ENCODE assay signal across 17 cellular contexts in the genomic region with DNA sequence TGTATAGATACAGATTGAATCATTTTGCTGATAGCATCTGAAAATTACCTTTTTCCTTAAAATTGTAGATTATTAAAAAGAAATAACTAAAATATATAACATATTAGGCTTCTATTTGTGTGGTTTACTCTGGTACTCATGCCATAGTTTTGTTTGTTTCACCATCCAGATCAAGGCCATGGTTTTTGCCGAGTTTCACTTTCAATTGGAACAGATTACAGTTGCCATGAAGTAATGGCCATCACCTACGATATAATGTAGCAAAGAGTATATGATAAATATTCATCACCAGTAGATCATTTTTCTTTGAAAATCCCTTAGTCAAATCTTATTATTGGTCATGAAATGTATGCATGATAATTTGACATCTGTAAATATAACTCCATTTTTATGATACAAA.
DNase-seq lines count a peak whose midpoint lies in the region; ATAC-seq and TF ChIP-seq lines count a peak whose summit lies in the region.
"Had no signal": no experiment of that assay in that cellular context is flagged by ENCODE, and none has a peak within 500 bp of the region (broad histone marks: within the 10 kb centered on the region; RNA-seq: fewer than 3 reads in every experiment).

No MANE protein-coding gene starts in this region.

- no peak for DNase-seq in activated naive CD4-positive, alpha-beta T cell treated with anti-CD3 and anti-CD28 coated beads, Interleukin-2, amount 10 ng/mL, durations not matched to agents 7 days and 5 days
- no peak for DNase-seq in activated naive CD8-positive, alpha-beta T cell treated with anti-CD3 and anti-CD28 coated beads, Interleukin-2, amount 50 U/mL, for 24 hours
- no peak for DNase-seq in stimulated activated naive CD8-positive, alpha-beta T cell treated with anti-CD3 and anti-CD28 coated beads, Interleukin-15, amount 100 ng/mL, for 72 hours
- no peak for DNase-seq in RWPE1 (ENCODE audit: low spot score)
- DNase-seq in effector CD4-positive, alpha-beta T cell, result no peak
- no peak for DNase-seq in caudate nucleus (lab: John Stamatoyannopoulos, UW)
- DNase-seq: body of pancreas, head of caudate nucleus, mammary epithelial cell, NCI-H2081 treated with DMSO at 0.1 percent for 48 hours, NCI-H526, PC-9 had no signal

- peak overlapping the region; percentile 89 for H3K27ac Mint-ChIP-seq in activated naive CD4-positive, alpha-beta T cell treated with anti-CD3 and anti-CD28 coated beads, Interleukin-2, amount 50 U/mL, for 24 hours
- no peak overlapping the region for H3K27ac Mint-ChIP-seq in activated naive CD4-positive, alpha-beta T cell treated with anti-CD3 and anti-CD28 coated beads, Interleukin-2, amount 10 ng/mL, durations not matched to agents 7 days and 5 days
- H3K27ac Mint-ChIP-seq in activated naive CD8-positive, alpha-beta T cell treated with anti-CD3 and anti-CD28 coated beads, Interleukin-2, amount 50 U/mL, for 24 hours, result peak overlapping the region; percentile 53
- peak overlapping the region in 1 of 2 donors; percentile 31 for H3K27ac Mint-ChIP-seq in stimulated activated naive CD8-positive, alpha-beta T cell treated with anti-CD3 and anti-CD28 coated beads, Interleukin-15, amount 100 ng/mL, for 72 hours

- no peaks in the 10 kb centered on the region for H3K27me3 Mint-ChIP-seq in activated naive CD4-positive, alpha-beta T cell treated with anti-CD3 and anti-CD28 coated beads, Interleukin-2, amount 50 U/mL, for 24 hours
- no peaks in the 10 kb centered on the region for H3K27me3 Mint-ChIP-seq in activated naive CD4-positive, alpha-beta T cell treated with anti-CD3 and anti-CD28 coated beads, Interleukin-2, amount 10 ng/mL, durations not matched to agents 7 days and 5 days
- H3K27me3 Mint-ChIP-seq in activated naive CD8-positive, alpha-beta T cell treated with anti-CD3 and anti-CD28 coated beads, Interleukin-2, amount 50 U/mL, for 24 hours, result no peaks in the 10 kb centered on the region
- no peaks in the 10 kb centered on the region for H3K27me3 Mint-ChIP-seq in stimulated activated naive CD8-positive, alpha-beta T cell treated with anti-CD3 and anti-CD28 coated beads, Interleukin-15, amount 100 ng/mL, for 72 hours

- peak; percentile 43 for ATAC-seq in HG03159 (IDR thresholded peaks at IDR 0.05; ENCODE audit: unreplicated experiment)
- ATAC-seq in activated naive CD8-positive, alpha-beta T cell treated with anti-CD3 and anti-CD28 coated beads, Interleukin-2, amount 50 U/mL, for 24 hours, result peak; percentile 48
- peak; percentile 67 for ATAC-seq in stimulated activated naive CD8-positive, alpha-beta T cell treated with anti-CD3 and anti-CD28 coated beads, Interleukin-15, amount 100 ng/mL, for 72 hours
- ATAC-seq: body of pancreas, SK-N-SH treated with all-trans-retinoic acid at 6 μM for 48 hours had no signal

- H3K9me3 Mint-ChIP-seq in activated naive CD4-positive, alpha-beta T cell treated with anti-CD3 and anti-CD28 coated beads, Interleukin-2, amount 50 U/mL, for 24 hours, result peaks cover 5% of the 10 kb centered on the region
- peaks cover 28% of the 10 kb centered on the region for H3K9me3 Mint-ChIP-seq in activated naive CD4-positive, alpha-beta T cell treated with anti-CD3 and anti-CD28 coated beads, Interleukin-2, amount 10 ng/mL, durations not matched to agents 7 days and 5 days
- peaks cover 25% of the 10 kb centered on the region for H3K9me3 Mint-ChIP-seq in activated naive CD8-positive, alpha-beta T cell treated with anti-CD3 and anti-CD28 coated beads, Interleukin-2, amount 50 U/mL, for 24 hours
- H3K9me3 Mint-ChIP-seq in stimulated activated naive CD8-positive, alpha-beta T cell treated with anti-CD3 and anti-CD28 coated beads, Interleukin-15, amount 100 ng/mL, for 72 hours, result peaks cover 28 to 30% of the 10 kb centered on the region in 2 donors

- peak overlapping the region; percentile 69 for H3K4me3 Mint-ChIP-seq in activated naive CD4-positive, alpha-beta T cell treated with anti-CD3 and anti-CD28 coated beads, Interleukin-2, amount 50 U/mL, for 24 hours
- no peak overlapping the region for H3K4me3 Mint-ChIP-seq in activated naive CD4-positive, alpha-beta T cell treated with anti-CD3 and anti-CD28 coated beads, Interleukin-2, amount 10 ng/mL, durations not matched to agents 7 days and 5 days
- peak overlapping the region; percentile 41 for H3K4me3 Mint-ChIP-seq in activated naive CD8-positive, alpha-beta T cell treated with anti-CD3 and anti-CD28 coated beads, Interleukin-2, amount 50 U/mL, for 24 hours
- peak overlapping the region in 1 of 2 donors; percentile 76 for H3K4me3 Mint-ChIP-seq in stimulated activated naive CD8-positive, alpha-beta T cell treated with anti-CD3 and anti-CD28 coated beads, Interleukin-15, amount 100 ng/mL, for 72 hours
- H3K4me3 Mint-ChIP-seq: neural crest cell had no signal

- peaks cover 7% of the 10 kb centered on the region for H3K36me3 Mint-ChIP-seq in activated naive CD4-positive, alpha-beta T cell treated with anti-CD3 and anti-CD28 coated beads, Interleukin-2, amount 50 U/mL, for 24 hours
- peaks cover 17% of the 10 kb centered on the region for H3K36me3 Mint-ChIP-seq in activated naive CD4-positive, alpha-beta T cell treated with anti-CD3 and anti-CD28 coated beads, Interleukin-2, amount 10 ng/mL, durations not matched to agents 7 days and 5 days
- H3K36me3 Mint-ChIP-seq in activated naive CD8-positive, alpha-beta T cell treated with anti-CD3 and anti-CD28 coated beads, Interleukin-2, amount 50 U/mL, for 24 hours (ENCODE audit: low read depth), result peaks cover 11% of the 10 kb centered on the region

- H3K27ac ChIP-seq in RWPE1 (no peak overlapping the region), caudate nucleus (ENCODE audit: low read depth, low read length) (no peak overlapping the region)
- H3K27ac ChIP-seq: body of pancreas, PC-9, vagina had no signal

- H3K4me1 Mint-ChIP-seq in activated naive CD4-positive, alpha-beta T cell treated with anti-CD3 and anti-CD28 coated beads, Interleukin-2, amount 50 U/mL, for 24 hours, result peaks cover 37% of the 10 kb centered on the region
- peaks cover 13% of the 10 kb centered on the region for H3K4me1 Mint-ChIP-seq in activated naive CD4-positive, alpha-beta T cell treated with anti-CD3 and anti-CD28 coated beads, Interleukin-2, amount 10 ng/mL, durations not matched to agents 7 days and 5 days
- H3K4me1 Mint-ChIP-seq in activated naive CD8-positive, alpha-beta T cell treated with anti-CD3 and anti-CD28 coated beads, Interleukin-2, amount 50 U/mL, for 24 hours, result peaks cover 40% of the 10 kb centered on the region
- H3K4me1 Mint-ChIP-seq in stimulated activated naive CD8-positive, alpha-beta T cell treated with anti-CD3 and anti-CD28 coated beads, Interleukin-15, amount 100 ng/mL, for 72 hours, result peaks cover 16% of the 10 kb centered on the region
- H3K4me1 Mint-ChIP-seq: neural crest cell had no signal

- CTCF ChIA-PET in activated naive CD4-positive, alpha-beta T cell treated with anti-CD3 and anti-CD28 coated beads, Interleukin-2, amount 10 ng/mL, durations not matched to agents 7 days and 5 days (lab: Charles Lee), result interaction anchor here (1.3 to 7.2 kb wide), 5 partner anchors 13 to 373 kb away, joined by 3 to 145 read pairs (median 29); partner anchors contain the start of gene DNAH7
- CTCF ChIA-PET in RWPE1 (lab: Yijun Ruan, JAX), result no interaction called here

- POLR2A ChIA-PET in RWPE1 (lab: Yijun Ruan, JAX; ENCODE audit: low non-redundant PET), result no interaction called here

- TF ChIP-seq CTCF in RWPE1 (conservative IDR thresholded peaks at IDR 0.05; ENCODE audit: low read depth), result no peak
